In genomic region chr1:28581531-28582247, GRCh38 we compare ENCODE assay signal across 8 cellular contexts. TPM values are rescaled to one million over a fixed set of nuclear protein-coding genes. Genes with fewer than 3 reads are reported as not detected.
DNase-seq lines count a peak whose midpoint lies in the region; ATAC-seq and TF ChIP-seq lines count a peak whose summit lies in the region.

No MANE protein-coding gene starts in this region.

- H3K4me1 Mint-ChIP-seq in neural progenitor cell = peaks cover 28% of the 10 kb centered on the region

- H2AFZ ChIP-seq in neural progenitor cell (replicated peaks) = peak overlapping the region; percentile 96

- no peaks in the 10 kb centered on the region for H3K9me3 Mint-ChIP-seq in neural progenitor cell

- no peaks in the 10 kb centered on the region for H3K9me3 ChIP-seq in RWPE2 (ENCODE audit: severe bottlenecking)
- H3K9me3 ChIP-seq in neural progenitor cell (ENCODE audit: low read depth) = no peaks in the 10 kb centered on the region
- no peaks in the 10 kb centered on the region for H3K9me3 ChIP-seq in stomach smooth muscle (ENCODE audit: control insufficient read depth in 2 of 2, low read length in 2 of 2)

- peak overlapping the region; percentile 81 for H3K27ac Mint-ChIP-seq in neural progenitor cell

- ATAC-seq in RWPE2 (ENCODE audit: low read depth) = peak; percentile 79

- H3K27ac ChIP-seq in RWPE2 (ENCODE audit: poor library complexity, severe bottlenecking) (peak overlapping the region; percentile 90), neural progenitor cell (no peak overlapping the region), stomach smooth muscle (ENCODE audit: low read length) (peak overlapping the region; percentile 79)

- H3K4me1 ChIP-seq in RWPE2 (ENCODE audit: insufficient read depth, poor library complexity, severe bottlenecking) (no peaks in the 10 kb centered on the region), neural progenitor cell (peaks cover 11% of the 10 kb centered on the region), stomach smooth muscle (ENCODE audit: control insufficient read depth, insufficient read depth, low read length) (peaks cover 22% of the 10 kb centered on the region)

- H3K4me3 Mint-ChIP-seq in neural progenitor cell = peak overlapping the region; percentile 97

- H3K36me3 ChIP-seq in RWPE2 (ENCODE audit: low read depth) (peaks cover 46% of the 10 kb centered on the region), neural progenitor cell (no peaks in the 10 kb centered on the region), stomach smooth muscle (ENCODE audit: control insufficient read depth in 2 of 2, insufficient read depth in 2 of 2, low read length in 2 of 2) (peaks cover 26 to 33% of the 10 kb centered on the region in 2 donors)

- DNase-seq in ELR (ENCODE audit: low read depth) = peak; percentile 96
- DNase-seq in GOT3 (lab: John Stamatoyannopoulos, UW) = peak; percentile 89
- peak; percentile 86 for DNase-seq in LNCaP clone FGC (ENCODE audit: low read depth)
- DNase-seq in RWPE2 (ENCODE audit: low spot score) = peak; percentile 94
- peak; percentile 97 for DNase-seq in activated effector memory CD4-positive, alpha-beta T cell treated with anti-CD3 and anti-CD28 coated beads, Interleukin-2, amount 50 U/mL, for 16 hours
- peak; percentile 92 for DNase-seq in fibroblast of the conjunctiva (ENCODE audit: low read depth)
- DNase-seq in neural progenitor cell (ENCODE audit: low spot score) = peak; percentile 98

- peaks cover 33% of the 10 kb centered on the region for H4K20me1 ChIP-seq in neural progenitor cell (ENCODE audit: low read depth)

- H3K9ac ChIP-seq in neural progenitor cell (peak overlapping the region; percentile 76), stomach smooth muscle (ENCODE audit: low read length in 2 of 2) (peak overlapping the region; percentile 71 to 88)

- TF ChIP-seq CTCF in LNCaP clone FGC (IDR thresholded peaks at IDR 0.05; ENCODE audit: control insufficient read depth, extremely low read depth, insufficient read depth) = no peak
- TF ChIP-seq CTCF in RWPE2 (IDR thresholded peaks at IDR 0.05; ENCODE audit: poor library complexity, severe bottlenecking) = peak; percentile 9
- TF ChIP-seq CTCF in neural progenitor cell (IDR thresholded peaks at IDR 0.05) = peak; percentile 18

- H3K79me2 ChIP-seq in neural progenitor cell (ENCODE audit: low read depth) = peaks cover 25% of the 10 kb centered on the region

- H3K36me3 Mint-ChIP-seq in neural progenitor cell = peaks cover 27% of the 10 kb centered on the region

- H3K4me2 ChIP-seq in neural progenitor cell = peak overlapping the region; percentile 99

- peaks cover 55% of the 10 kb centered on the region for H3F3A ChIP-seq in neural progenitor cell (ENCODE audit: low read depth)

- H3K4me3 ChIP-seq in LNCaP clone FGC (ENCODE audit: low read depth, low read length) = peak overlapping the region; percentile 94
- peak overlapping the region; percentile 91 for H3K4me3 ChIP-seq in RWPE2 (ENCODE audit: severe bottlenecking)
- H3K4me3 ChIP-seq in neural progenitor cell = peak overlapping the region; percentile 99
- peak overlapping the region; percentile 86 to 95 for H3K4me3 ChIP-seq in stomach smooth muscle (ENCODE audit: low read length in 2 of 2)

- H3K27me3 ChIP-seq in RWPE2 (ENCODE audit: insufficient read depth, poor library complexity, severe bottlenecking) (no peaks in the 10 kb centered on the region), neural progenitor cell (peaks cover 14% of the 10 kb centered on the region), stomach smooth muscle (ENCODE audit: control insufficient read depth in 1 of 2, insufficient read depth in 2 of 2, low read length in 2 of 2) (no peaks in the 10 kb centered on the region)

- peaks cover 13% of the 10 kb centered on the region for H3K27me3 Mint-ChIP-seq in neural progenitor cell (ENCODE audit: insufficient read depth, low read depth)

RNA-seq across cellular contexts. Expression of gene RAB42, which starts 10.4 kb away (rescaled TPM):
- total RNA-seq in neural progenitor cell (ENCODE audit: low replicate concordance) = 2.2 and 4.2 TPM in 2 replicates

RNA-seq across cellular contexts. Expression of gene TRNAU1AP, which starts 28.8 kb away (rescaled TPM):
- 43.9 and 50.0 TPM in 2 replicates for total RNA-seq in neural progenitor cell (ENCODE audit: low replicate concordance)
